ENCODE assay signal across 11 cellular contexts in the genomic region with DNA sequence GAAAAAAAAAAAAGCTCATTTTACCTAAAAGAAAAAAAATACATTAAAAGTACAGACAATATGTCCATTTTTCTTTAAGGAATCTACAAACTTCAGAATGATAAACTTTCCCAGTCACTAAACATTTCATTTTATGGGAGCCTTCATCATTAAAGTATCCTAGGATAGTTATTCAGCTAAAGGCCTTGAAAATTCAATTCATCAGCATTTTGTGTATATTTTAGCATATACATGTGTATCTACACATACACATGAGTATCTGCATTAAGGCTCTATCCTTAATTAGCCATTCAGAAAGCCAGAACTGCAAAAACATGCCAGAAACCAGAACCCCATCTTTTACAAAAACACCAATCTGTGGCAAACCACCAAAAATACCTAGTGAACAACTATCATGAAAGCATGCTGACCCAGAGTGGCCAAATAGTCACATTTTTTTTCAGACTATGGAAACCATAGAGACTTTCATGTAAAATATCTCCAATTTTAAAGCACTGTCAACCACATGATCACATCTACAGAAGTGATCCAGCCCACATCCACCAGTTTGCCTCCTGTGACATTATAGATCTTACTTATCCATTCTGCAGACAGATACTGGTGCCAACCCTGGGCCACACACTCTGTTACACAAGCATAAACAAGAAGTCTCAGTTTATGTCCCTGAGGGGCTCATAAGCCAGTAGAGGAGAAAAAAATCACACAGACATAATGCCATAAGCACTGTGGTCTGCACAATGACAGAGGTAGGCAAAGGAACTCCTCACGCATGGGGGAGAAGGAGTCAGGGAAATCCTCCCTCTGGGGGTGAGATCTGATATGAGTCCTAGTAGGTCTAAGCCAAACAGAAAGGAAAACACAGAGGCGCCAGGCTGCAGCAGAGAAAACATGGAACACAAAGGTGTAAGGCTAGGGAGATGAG.
DNase-seq lines count a peak whose midpoint lies in the region; ATAC-seq and TF ChIP-seq lines count a peak whose summit lies in the region.
"Had no signal": no experiment of that assay in that cellular context is flagged by ENCODE, and none has a peak within 500 bp of the region (broad histone marks: within the 10 kb centered on the region; RNA-seq: fewer than 3 reads in every experiment).

No MANE protein-coding gene starts in this region.

- TF ChIP-seq EP300 in suprapubic skin (IDR thresholded peaks at IDR 0.05) = no peak

- ATAC-seq in GM18511 (IDR thresholded peaks at IDR 0.05; ENCODE audit: unreplicated experiment) (peak; percentile 54), HG02678 (IDR thresholded peaks at IDR 0.05; ENCODE audit: unreplicated experiment) (peak; percentile 47), HG03159 (IDR thresholded peaks at IDR 0.05; ENCODE audit: unreplicated experiment) (no peak), HG03139 (IDR thresholded peaks at IDR 0.05; ENCODE audit: unreplicated experiment) (no peak)
- ATAC-seq in naive thymus-derived CD4-positive, alpha-beta T cell = no peak

- no peaks in the 10 kb centered on the region for H3K9me3 ChIP-seq in SK-N-MC (ENCODE audit: low read depth, low read length)
- no peaks in the 10 kb centered on the region for H3K9me3 ChIP-seq in naive thymus-derived CD4-positive, alpha-beta T cell (ENCODE audit: control insufficient read depth in 2 of 3, low read length in 3 of 3)
- H3K9me3 ChIP-seq in suprapubic skin = no peaks in the 10 kb centered on the region

- H3K27me3 Mint-ChIP-seq in naive thymus-derived CD4-positive, alpha-beta T cell = no peaks in the 10 kb centered on the region

- POLR2A ChIA-PET in naive thymus-derived CD4-positive, alpha-beta T cell (lab: Charles Lee) = interaction anchor here (0.6 to 1.5 kb wide), 4 partner anchors 12 to 295 kb away, joined by 3 to 5 read pairs (median 4); partner anchors contain the start of gene KMT2E

- intact Hi-C loops in naive thymus-derived CD4-positive, alpha-beta T cell (cut with micrococcal nuclease) = no loop called here

- no peak overlapping the region for H3K9ac ChIP-seq in SK-N-MC (ENCODE audit: insufficient read length)

- H3K4me1 Mint-ChIP-seq in naive thymus-derived CD4-positive, alpha-beta T cell = peaks cover 29 to 78% (median 61%) of the 10 kb centered on the region in 7 donors

- no peaks in the 10 kb centered on the region for H3K27me3 ChIP-seq in naive thymus-derived CD4-positive, alpha-beta T cell (ENCODE audit: control insufficient read depth in 2 of 2, insufficient read depth in 2 of 2, low read length in 2 of 2)
- no peaks in the 10 kb centered on the region for H3K27me3 ChIP-seq in suprapubic skin

- peak overlapping the region in 5 of 9 donors; percentile 3 to 61 (median 19) for H3K27ac Mint-ChIP-seq in naive thymus-derived CD4-positive, alpha-beta T cell
- H3K27ac Mint-ChIP-seq: activated naive CD4-positive, alpha-beta T cell treated with anti-CD3 and anti-CD28 coated beads, Interleukin-2, amount 50 U/mL, for 72 hours had no signal

- H3K4me1 ChIP-seq in naive thymus-derived CD4-positive, alpha-beta T cell (ENCODE audit: control insufficient read depth in 2 of 2, insufficient read depth in 2 of 2, low read length in 2 of 2) = peaks cover 16% of the 10 kb centered on the region in 2 donors
- peaks cover 15% of the 10 kb centered on the region for H3K4me1 ChIP-seq in suprapubic skin

- peaks cover 0 to 4% (median 3%) of the 10 kb centered on the region in 5 donors for H3K36me3 Mint-ChIP-seq in naive thymus-derived CD4-positive, alpha-beta T cell
- H3K36me3 Mint-ChIP-seq: activated naive CD4-positive, alpha-beta T cell treated with anti-CD3 and anti-CD28 coated beads, Interleukin-2, amount 50 U/mL, for 72 hours had no signal

- no peak for TF ChIP-seq POLR2A in suprapubic skin (IDR thresholded peaks at IDR 0.05)

- H3K4me3 Mint-ChIP-seq in naive thymus-derived CD4-positive, alpha-beta T cell = peak overlapping the region in 3 of 10 donors; percentile 1 to 14 (median 4)

- CTCF ChIA-PET in naive thymus-derived CD4-positive, alpha-beta T cell (lab: Charles Lee) = no interaction called here

- DNase-seq in SK-N-MC (ENCODE audit: low read depth, low spot score) = no peak
- no peak for DNase-seq in naive thymus-derived CD4-positive, alpha-beta T cell
- no peak for DNase-seq in suprapubic skin (ENCODE audit: low spot score in 2 of 2)
- no peak for DNase-seq in HuH-7.5 (ENCODE audit: low spot score)
- DNase-seq: NCI-H1092 treated with DMSO at 0.1 percent for 48 hours; stimulated activated CD4-positive, alpha-beta T cell treated with anti-CD3 and anti-CD28 coated beads, Interleukin-4, amount 100 ng/mL, for 4 hours had no signal

- no peak for TF ChIP-seq CTCF in suprapubic skin (IDR thresholded peaks at IDR 0.05)

- H3K36me3 ChIP-seq in SK-N-MC (ENCODE audit: insufficient read depth, low read length) = no peaks in the 10 kb centered on the region
- H3K36me3 ChIP-seq in naive thymus-derived CD4-positive, alpha-beta T cell (ENCODE audit: control insufficient read depth in 2 of 3, insufficient read depth in 3 of 3, low read length in 3 of 3) = no peaks in the 10 kb centered on the region
- H3K36me3 ChIP-seq in suprapubic skin = no peaks in the 10 kb centered on the region

- H3K9me3 Mint-ChIP-seq in naive thymus-derived CD4-positive, alpha-beta T cell = peaks cover 0 to 5% (median 0%) of the 10 kb centered on the region in 11 donors
- H3K9me3 Mint-ChIP-seq: activated naive CD4-positive, alpha-beta T cell treated with anti-CD3 and anti-CD28 coated beads, Interleukin-2, amount 50 U/mL, for 72 hours had no signal

- whole genome bisulfite sequencing in suprapubic skin = 78% methylated on average over 2 of the region's 2 CpGs

- H3K27ac ChIP-seq in SK-N-MC = peak overlapping the region; percentile 49; the same call in 1 of the 2 replicates
- H3K27ac ChIP-seq in naive thymus-derived CD4-positive, alpha-beta T cell (ENCODE audit: low read depth, low read length) = no peak overlapping the region
- H3K27ac ChIP-seq in suprapubic skin = no peak overlapping the region

- 0 out of 2 replicates have a peak overlapping the region, but pooled peaks have one; percentile 7 for H3K4me3 ChIP-seq in SK-N-MC
- H3K4me3 ChIP-seq in naive thymus-derived CD4-positive, alpha-beta T cell (ENCODE audit: low read length) = no peak overlapping the region
- H3K4me3 ChIP-seq in suprapubic skin = no peak overlapping the region

Comparison
In these comparisons a context has a peak if more than half of its experiments do, and no peak if none do; other contexts are left out.
1. ATAC-seq: peak in GM18511 (single experiment) and HG02678 (single experiment); none in naive thymus-derived CD4-positive, alpha-beta T cell (single experiment), HG03159 (single experiment) and HG03139 (single experiment).